1 cellular context compared by ENCODE assay signal in genomic region chr4:139241086-139241783, GRCh38.
TF ChIP-seq lines count a peak whose summit lies in the region.

No MANE protein-coding gene starts in this region.

TF ChIP-seq in HepG2, 621 proteins besides CTCF, POLR2A, EP300 and RAD21 (continued from another document and continues in another):
- TF ChIP-seq HNF1B (CRISPR knock-in tag; IDR thresholded peaks at IDR 0.05) (peak; percentile 85), PTBP1 (IDR thresholded peaks at IDR 0.05; ENCODE audit: low read depth, low read length, poor library complexity, severe bottlenecking) (no peak), KDM6A (CRISPR knock-in tag; IDR thresholded peaks at IDR 0.05; ENCODE audit: low read depth) (0 out of 2 replicates have a peak, but pooled peaks have one; percentile 31), ZNF614 (CRISPR knock-in tag; IDR thresholded peaks at IDR 0.05; ENCODE audit: borderline replicate concordance) (no peak), GABPA (IDR thresholded peaks at IDR 0.05; ENCODE audit: low read depth, low read length) (no peak), GABPA (CRISPR knock-in tag; IDR thresholded peaks at IDR 0.05; ENCODE audit: low read depth) (no peak), SIN3A (IDR thresholded peaks at IDR 0.05; ENCODE audit: borderline replicate concordance, low read depth, low read length) (no peak), FOXA3 (CRISPR knock-in tag; IDR thresholded peaks at IDR 0.05) (peak; percentile 8; the same call in 1 of the 2 replicates), ZNF18 (CRISPR knock-in tag; IDR thresholded peaks at IDR 0.05; ENCODE audit: insufficient replicate concordance) (no peak), SP4 (CRISPR knock-in tag; IDR thresholded peaks at IDR 0.05) (no peak), ZNF709 (CRISPR knock-in tag; IDR thresholded peaks at IDR 0.05) (no peak), ZMYM3 (CRISPR knock-in tag; IDR thresholded peaks at IDR 0.05) (peak; percentile 19; the same call in 1 of the 2 replicates), ZNF12 (CRISPR knock-in tag; IDR thresholded peaks at IDR 0.05) (no peak), FLYWCH1 (CRISPR knock-in tag; IDR thresholded peaks at IDR 0.05) (no peak), KDM3A (CRISPR knock-in tag; IDR thresholded peaks at IDR 0.05; ENCODE audit: low read depth) (no peak), ETV5 (CRISPR knock-in tag; IDR thresholded peaks at IDR 0.05; ENCODE audit: borderline replicate concordance) (no peak), SNRNP70 (IDR thresholded peaks at IDR 0.05; ENCODE audit: low read depth, low read length) (no peak), NFRKB (IDR thresholded peaks at IDR 0.05) (no peak), PAX8 (CRISPR knock-in tag; IDR thresholded peaks at IDR 0.05; ENCODE audit: borderline replicate concordance) (no peak), SMAD3 (CRISPR knock-in tag; IDR thresholded peaks at IDR 0.05) (0 out of 2 replicates have a peak, but pooled peaks have one; percentile 31), NCOA2 (CRISPR knock-in tag; IDR thresholded peaks at IDR 0.05) (no peak), GTF2F1 (IDR thresholded peaks at IDR 0.05; ENCODE audit: low read length) (no peak), AHR (CRISPR knock-in tag; IDR thresholded peaks at IDR 0.05) (no peak), WIZ (CRISPR knock-in tag; IDR thresholded peaks at IDR 0.05) (no peak), MEF2D (CRISPR knock-in tag; IDR thresholded peaks at IDR 0.05) (no peak), SRSF1 (optimal IDR thresholded peaks at IDR 0.05; ENCODE audit: low read depth, low read length) (no peak), FOSL2 (CRISPR knock-in tag; IDR thresholded peaks at IDR 0.05) (no peak), ZNF337 (CRISPR knock-in tag; IDR thresholded peaks at IDR 0.05; ENCODE audit: borderline replicate concordance, low read depth) (no peak), RARA (CRISPR knock-in tag; IDR thresholded peaks at IDR 0.05) (no peak), SETDB1 (CRISPR knock-in tag; IDR thresholded peaks at IDR 0.05; ENCODE audit: borderline replicate concordance) (no peak), ELF3 (CRISPR knock-in tag; IDR thresholded peaks at IDR 0.05) (0 out of 2 replicates have a peak, but pooled peaks have one; percentile 25), CBX2 (IDR thresholded peaks at IDR 0.05; ENCODE audit: low read depth, low read length) (no peak), CBX2 (CRISPR knock-in tag; IDR thresholded peaks at IDR 0.05; ENCODE audit: low read depth) (no peak), ZNF563 (CRISPR knock-in tag; IDR thresholded peaks at IDR 0.05) (no peak), AKAP8 (CRISPR knock-in tag; IDR thresholded peaks at IDR 0.05) (no peak), PRDM15 (CRISPR knock-in tag; IDR thresholded peaks at IDR 0.05) (peak; percentile 91), HDAC1 (CRISPR knock-in tag; IDR thresholded peaks at IDR 0.05) (0 out of 2 replicates have a peak, but pooled peaks have one; percentile 22), ZBTB2 (CRISPR knock-in tag; IDR thresholded peaks at IDR 0.05; ENCODE audit: low read depth) (no peak), HOXA3 (CRISPR knock-in tag; IDR thresholded peaks at IDR 0.05) (peak; percentile 10; the same call in 1 of the 2 replicates), PAWR (CRISPR knock-in tag; IDR thresholded peaks at IDR 0.05; ENCODE audit: borderline replicate concordance) (no peak)
- TF ChIP-seq, protein P1, sequence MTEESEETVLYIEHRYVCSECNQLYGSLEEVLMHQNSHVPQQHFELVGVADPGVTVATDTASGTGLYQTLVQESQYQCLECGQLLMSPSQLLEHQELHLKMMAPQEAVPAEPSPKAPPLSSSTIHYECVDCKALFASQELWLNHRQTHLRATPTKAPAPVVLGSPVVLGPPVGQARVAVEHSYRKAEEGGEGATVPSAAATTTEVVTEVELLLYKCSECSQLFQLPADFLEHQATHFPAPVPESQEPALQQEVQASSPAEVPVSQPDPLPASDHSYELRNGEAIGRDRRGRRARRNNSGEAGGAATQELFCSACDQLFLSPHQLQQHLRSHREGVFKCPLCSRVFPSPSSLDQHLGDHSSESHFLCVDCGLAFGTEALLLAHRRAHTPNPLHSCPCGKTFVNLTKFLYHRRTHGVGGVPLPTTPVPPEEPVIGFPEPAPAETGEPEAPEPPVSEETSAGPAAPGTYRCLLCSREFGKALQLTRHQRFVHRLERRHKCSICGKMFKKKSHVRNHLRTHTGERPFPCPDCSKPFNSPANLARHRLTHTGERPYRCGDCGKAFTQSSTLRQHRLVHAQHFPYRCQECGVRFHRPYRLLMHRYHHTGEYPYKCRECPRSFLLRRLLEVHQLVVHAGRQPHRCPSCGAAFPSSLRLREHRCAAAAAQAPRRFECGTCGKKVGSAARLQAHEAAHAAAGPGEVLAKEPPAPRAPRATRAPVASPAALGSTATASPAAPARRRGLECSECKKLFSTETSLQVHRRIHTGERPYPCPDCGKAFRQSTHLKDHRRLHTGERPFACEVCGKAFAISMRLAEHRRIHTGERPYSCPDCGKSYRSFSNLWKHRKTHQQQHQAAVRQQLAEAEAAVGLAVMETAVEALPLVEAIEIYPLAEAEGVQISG (CRISPR knock-in tag; IDR thresholded peaks at IDR 0.05): no peak
- TF ChIP-seq, protein P2, sequence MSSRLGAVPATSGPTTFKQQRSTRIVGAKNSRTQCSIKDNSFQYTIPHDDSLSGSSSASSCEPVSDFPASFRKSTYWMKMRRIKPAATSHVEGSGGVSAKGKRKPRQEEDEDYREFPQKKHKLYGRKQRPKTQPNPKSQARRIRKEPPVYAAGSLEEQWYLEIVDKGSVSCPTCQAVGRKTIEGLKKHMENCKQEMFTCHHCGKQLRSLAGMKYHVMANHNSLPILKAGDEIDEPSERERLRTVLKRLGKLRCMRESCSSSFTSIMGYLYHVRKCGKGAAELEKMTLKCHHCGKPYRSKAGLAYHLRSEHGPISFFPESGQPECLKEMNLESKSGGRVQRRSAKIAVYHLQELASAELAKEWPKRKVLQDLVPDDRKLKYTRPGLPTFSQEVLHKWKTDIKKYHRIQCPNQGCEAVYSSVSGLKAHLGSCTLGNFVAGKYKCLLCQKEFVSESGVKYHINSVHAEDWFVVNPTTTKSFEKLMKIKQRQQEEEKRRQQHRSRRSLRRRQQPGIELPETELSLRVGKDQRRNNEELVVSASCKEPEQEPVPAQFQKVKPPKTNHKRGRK (CRISPR knock-in tag; IDR thresholded peaks at IDR 0.05): no peak
- TF ChIP-seq, protein P3, sequence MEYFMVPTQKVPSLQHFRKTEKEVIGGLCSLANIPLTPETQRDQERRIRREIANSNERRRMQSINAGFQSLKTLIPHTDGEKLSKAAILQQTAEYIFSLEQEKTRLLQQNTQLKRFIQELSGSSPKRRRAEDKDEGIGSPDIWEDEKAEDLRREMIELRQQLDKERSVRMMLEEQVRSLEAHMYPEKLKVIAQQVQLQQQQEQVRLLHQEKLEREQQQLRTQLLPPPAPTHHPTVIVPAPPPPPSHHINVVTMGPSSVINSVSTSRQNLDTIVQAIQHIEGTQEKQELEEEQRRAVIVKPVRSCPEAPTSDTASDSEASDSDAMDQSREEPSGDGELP (IDR thresholded peaks at IDR 0.05; ENCODE audit: borderline replicate concordance, low read depth): no peak
- TF ChIP-seq, protein P4, sequence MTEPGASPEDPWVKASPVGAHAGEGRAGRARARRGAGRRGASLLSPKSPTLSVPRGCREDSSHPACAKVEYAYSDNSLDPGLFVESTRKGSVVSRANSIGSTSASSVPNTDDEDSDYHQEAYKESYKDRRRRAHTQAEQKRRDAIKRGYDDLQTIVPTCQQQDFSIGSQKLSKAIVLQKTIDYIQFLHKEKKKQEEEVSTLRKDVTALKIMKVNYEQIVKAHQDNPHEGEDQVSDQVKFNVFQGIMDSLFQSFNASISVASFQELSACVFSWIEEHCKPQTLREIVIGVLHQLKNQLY (CRISPR knock-in tag; IDR thresholded peaks at IDR 0.05): no peak
- TF ChIP-seq, protein P5, sequence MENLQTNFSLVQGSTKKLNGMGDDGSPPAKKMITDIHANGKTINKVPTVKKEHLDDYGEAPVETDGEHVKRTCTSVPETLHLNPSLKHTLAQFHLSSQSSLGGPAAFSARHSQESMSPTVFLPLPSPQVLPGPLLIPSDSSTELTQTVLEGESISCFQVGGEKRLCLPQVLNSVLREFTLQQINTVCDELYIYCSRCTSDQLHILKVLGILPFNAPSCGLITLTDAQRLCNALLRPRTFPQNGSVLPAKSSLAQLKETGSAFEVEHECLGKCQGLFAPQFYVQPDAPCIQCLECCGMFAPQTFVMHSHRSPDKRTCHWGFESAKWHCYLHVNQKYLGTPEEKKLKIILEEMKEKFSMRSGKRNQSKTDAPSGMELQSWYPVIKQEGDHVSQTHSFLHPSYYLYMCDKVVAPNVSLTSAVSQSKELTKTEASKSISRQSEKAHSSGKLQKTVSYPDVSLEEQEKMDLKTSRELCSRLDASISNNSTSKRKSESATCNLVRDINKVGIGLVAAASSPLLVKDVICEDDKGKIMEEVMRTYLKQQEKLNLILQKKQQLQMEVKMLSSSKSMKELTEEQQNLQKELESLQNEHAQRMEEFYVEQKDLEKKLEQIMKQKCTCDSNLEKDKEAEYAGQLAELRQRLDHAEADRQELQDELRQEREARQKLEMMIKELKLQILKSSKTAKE (CRISPR knock-in tag; IDR thresholded peaks at IDR 0.05; ENCODE audit: borderline replicate concordance): no peak
- TF ChIP-seq, protein P6, sequence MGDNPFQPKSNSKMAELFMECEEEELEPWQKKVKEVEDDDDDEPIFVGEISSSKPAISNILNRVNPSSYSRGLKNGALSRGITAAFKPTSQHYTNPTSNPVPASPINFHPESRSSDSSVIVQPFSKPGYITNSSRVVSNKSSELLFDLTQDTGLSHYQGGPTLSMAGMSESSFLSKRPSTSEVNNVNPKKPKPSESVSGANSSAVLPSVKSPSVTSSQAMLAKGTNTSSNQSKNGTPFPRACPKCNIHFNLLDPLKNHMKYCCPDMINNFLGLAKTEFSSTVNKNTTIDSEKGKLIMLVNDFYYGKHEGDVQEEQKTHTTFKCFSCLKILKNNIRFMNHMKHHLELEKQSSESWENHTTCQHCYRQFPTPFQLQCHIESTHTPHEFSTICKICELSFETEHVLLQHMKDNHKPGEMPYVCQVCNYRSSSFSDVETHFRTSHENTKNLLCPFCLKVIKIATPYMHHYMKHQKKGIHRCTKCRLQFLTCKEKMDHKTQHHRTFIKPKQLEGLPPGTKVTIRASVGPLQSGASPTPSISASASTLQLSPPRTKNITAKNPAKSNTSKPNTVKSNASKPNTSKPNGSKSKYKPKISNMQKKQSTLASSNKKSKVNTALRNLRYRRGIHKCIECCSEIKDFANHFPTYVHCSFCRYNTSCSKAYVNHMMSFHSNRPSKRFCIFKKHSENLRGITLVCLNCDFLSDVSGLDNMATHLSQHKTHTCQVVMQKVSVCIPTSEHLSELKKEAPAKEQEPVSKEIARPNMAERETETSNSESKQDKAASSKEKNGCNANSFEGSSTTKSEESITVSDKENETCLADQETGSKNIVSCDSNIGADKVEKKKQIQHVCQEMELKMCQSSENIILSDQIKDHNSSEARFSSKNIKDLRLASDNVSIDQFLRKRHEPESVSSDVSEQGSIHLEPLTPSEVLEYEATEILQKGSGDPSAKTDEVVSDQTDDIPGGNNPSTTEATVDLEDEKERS (CRISPR knock-in tag; IDR thresholded peaks at IDR 0.05): 0 out of 2 replicates have a peak, but pooled peaks have one; percentile 26
